3 cellular contexts compared by ENCODE assay signal in the genomic region with DNA sequence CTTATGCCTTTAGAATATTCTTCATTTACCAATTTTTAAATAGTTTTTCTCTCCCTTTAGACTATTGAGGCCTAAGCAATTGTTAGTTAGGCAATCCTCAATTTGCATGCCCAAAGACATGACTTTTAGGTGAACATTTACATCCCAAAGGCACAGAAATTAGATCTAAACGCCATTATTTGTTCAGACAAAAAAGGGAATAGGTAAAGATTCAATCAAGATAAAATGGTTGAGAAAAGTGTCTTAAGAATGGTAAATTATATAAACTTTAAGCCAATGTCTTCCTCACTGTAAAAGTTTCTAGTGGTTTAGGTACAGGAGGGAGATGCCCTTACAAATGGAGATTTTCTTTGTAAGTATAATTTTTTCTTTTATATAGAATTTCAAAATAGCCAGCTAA.
TF ChIP-seq lines count a peak whose summit lies in the region.

No MANE protein-coding gene starts in this region.

TF ChIP-seq in SK-N-SH, 30 proteins besides CTCF, POLR2A, EP300 and RAD21:
- TF ChIP-seq, protein P1, sequence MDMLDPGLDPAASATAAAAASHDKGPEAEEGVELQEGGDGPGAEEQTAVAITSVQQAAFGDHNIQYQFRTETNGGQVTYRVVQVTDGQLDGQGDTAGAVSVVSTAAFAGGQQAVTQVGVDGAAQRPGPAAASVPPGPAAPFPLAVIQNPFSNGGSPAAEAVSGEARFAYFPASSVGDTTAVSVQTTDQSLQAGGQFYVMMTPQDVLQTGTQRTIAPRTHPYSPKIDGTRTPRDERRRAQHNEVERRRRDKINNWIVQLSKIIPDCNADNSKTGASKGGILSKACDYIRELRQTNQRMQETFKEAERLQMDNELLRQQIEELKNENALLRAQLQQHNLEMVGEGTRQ (IDR thresholded peaks at IDR 0.05; ENCODE audit: borderline replicate concordance, low read depth, low read length): no peak
- no peak for TF ChIP-seq FOXM1 (IDR thresholded peaks at IDR 0.05; ENCODE audit: low read depth)
- no peak for TF ChIP-seq FOSL2 (IDR thresholded peaks at IDR 0.05; ENCODE audit: borderline replicate concordance, low read depth)
- TF ChIP-seq EZH2phosphoT487 (IDR thresholded peaks at IDR 0.05; ENCODE audit: borderline replicate concordance, low read depth): no peak
- TF ChIP-seq MXI1 (IDR thresholded peaks at IDR 0.05; ENCODE audit: low read depth, low read length): no peak

TF ChIP-seq in SK-N-SH treated with all-trans-retinoic acid at 6 μM for 48 hours, 23 proteins besides CTCF, POLR2A, EP300 and RAD21 (continues in another document):
- TF ChIP-seq OSR1 (CRISPR knock-in tag; IDR thresholded peaks at IDR 0.05): no peak
- TF ChIP-seq ZFP3 (CRISPR knock-in tag; IDR thresholded peaks at IDR 0.05): no peak
- no peak for TF ChIP-seq ZNF565 (CRISPR knock-in tag; conservative IDR thresholded peaks at IDR 0.05; ENCODE audit: low read depth)
- TF ChIP-seq ISL1 (CRISPR knock-in tag; IDR thresholded peaks at IDR 0.05): no peak
- TF ChIP-seq, protein P2, sequence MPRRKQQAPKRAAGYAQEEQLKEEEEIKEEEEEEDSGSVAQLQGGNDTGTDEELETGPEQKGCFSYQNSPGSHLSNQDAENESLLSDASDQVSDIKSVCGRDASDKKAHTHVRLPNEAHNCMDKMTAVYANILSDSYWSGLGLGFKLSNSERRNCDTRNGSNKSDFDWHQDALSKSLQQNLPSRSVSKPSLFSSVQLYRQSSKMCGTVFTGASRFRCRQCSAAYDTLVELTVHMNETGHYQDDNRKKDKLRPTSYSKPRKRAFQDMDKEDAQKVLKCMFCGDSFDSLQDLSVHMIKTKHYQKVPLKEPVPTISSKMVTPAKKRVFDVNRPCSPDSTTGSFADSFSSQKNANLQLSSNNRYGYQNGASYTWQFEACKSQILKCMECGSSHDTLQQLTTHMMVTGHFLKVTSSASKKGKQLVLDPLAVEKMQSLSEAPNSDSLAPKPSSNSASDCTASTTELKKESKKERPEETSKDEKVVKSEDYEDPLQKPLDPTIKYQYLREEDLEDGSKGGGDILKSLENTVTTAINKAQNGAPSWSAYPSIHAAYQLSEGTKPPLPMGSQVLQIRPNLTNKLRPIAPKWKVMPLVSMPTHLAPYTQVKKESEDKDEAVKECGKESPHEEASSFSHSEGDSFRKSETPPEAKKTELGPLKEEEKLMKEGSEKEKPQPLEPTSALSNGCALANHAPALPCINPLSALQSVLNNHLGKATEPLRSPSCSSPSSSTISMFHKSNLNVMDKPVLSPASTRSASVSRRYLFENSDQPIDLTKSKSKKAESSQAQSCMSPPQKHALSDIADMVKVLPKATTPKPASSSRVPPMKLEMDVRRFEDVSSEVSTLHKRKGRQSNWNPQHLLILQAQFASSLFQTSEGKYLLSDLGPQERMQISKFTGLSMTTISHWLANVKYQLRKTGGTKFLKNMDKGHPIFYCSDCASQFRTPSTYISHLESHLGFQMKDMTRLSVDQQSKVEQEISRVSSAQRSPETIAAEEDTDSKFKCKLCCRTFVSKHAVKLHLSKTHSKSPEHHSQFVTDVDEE (CRISPR knock-in tag; IDR thresholded peaks at IDR 0.05): no peak
- TF ChIP-seq, protein P3, sequence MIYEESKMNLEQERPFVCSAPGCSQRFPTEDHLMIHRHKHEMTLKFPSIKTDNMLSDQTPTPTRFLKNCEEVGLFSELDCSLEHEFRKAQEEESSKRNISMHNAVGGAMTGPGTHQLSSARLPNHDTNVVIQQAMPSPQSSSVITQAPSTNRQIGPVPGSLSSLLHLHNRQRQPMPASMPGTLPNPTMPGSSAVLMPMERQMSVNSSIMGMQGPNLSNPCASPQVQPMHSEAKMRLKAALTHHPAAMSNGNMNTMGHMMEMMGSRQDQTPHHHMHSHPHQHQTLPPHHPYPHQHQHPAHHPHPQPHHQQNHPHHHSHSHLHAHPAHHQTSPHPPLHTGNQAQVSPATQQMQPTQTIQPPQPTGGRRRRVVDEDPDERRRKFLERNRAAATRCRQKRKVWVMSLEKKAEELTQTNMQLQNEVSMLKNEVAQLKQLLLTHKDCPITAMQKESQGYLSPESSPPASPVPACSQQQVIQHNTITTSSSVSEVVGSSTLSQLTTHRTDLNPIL (CRISPR knock-in tag; IDR thresholded peaks at IDR 0.05; ENCODE audit: low read depth): no peak
- TF ChIP-seq, protein P4, sequence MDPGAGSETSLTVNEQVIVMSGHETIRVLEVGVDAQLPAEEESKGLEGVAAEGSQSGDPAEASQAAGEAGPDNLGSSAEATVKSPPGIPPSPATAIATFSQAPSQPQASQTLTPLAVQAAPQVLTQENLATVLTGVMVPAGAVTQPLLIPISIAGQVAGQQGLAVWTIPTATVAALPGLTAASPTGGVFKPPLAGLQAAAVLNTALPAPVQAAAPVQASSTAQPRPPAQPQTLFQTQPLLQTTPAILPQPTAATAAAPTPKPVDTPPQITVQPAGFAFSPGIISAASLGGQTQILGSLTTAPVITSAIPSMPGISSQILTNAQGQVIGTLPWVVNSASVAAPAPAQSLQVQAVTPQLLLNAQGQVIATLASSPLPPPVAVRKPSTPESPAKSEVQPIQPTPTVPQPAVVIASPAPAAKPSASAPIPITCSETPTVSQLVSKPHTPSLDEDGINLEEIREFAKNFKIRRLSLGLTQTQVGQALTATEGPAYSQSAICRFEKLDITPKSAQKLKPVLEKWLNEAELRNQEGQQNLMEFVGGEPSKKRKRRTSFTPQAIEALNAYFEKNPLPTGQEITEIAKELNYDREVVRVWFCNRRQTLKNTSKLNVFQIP (CRISPR knock-in tag; IDR thresholded peaks at IDR 0.05; ENCODE audit: borderline replicate concordance, low read depth): no peak
- TF ChIP-seq, protein P5, sequence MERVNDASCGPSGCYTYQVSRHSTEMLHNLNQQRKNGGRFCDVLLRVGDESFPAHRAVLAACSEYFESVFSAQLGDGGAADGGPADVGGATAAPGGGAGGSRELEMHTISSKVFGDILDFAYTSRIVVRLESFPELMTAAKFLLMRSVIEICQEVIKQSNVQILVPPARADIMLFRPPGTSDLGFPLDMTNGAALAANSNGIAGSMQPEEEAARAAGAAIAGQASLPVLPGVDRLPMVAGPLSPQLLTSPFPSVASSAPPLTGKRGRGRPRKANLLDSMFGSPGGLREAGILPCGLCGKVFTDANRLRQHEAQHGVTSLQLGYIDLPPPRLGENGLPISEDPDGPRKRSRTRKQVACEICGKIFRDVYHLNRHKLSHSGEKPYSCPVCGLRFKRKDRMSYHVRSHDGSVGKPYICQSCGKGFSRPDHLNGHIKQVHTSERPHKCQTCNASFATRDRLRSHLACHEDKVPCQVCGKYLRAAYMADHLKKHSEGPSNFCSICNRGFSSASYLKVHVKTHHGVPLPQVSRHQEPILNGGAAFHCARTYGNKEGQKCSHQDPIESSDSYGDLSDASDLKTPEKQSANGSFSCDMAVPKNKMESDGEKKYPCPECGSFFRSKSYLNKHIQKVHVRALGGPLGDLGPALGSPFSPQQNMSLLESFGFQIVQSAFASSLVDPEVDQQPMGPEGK (CRISPR knock-in tag; IDR thresholded peaks at IDR 0.05; ENCODE audit: borderline replicate concordance): no peak
- TF ChIP-seq TCF4 (CRISPR knock-in tag; IDR thresholded peaks at IDR 0.05; ENCODE audit: borderline replicate concordance): no peak
- TF ChIP-seq ZNF70 (CRISPR knock-in tag; IDR thresholded peaks at IDR 0.05): no peak
- TF ChIP-seq SNAI2 (CRISPR knock-in tag; IDR thresholded peaks at IDR 0.05): no peak
- TF ChIP-seq ZC3H10 (CRISPR knock-in tag; IDR thresholded peaks at IDR 0.05): no peak
- no peak for TF ChIP-seq ZNF8 (CRISPR knock-in tag; IDR thresholded peaks at IDR 0.05)
- no peak for TF ChIP-seq PPARA (CRISPR knock-in tag; IDR thresholded peaks at IDR 0.05; ENCODE audit: borderline replicate concordance)
- TF ChIP-seq ZFP30 (CRISPR knock-in tag; IDR thresholded peaks at IDR 0.05): no peak

TF ChIP-seq in H1, 55 proteins besides CTCF, POLR2A, EP300 and RAD21:
- TF ChIP-seq CEBPB (IDR thresholded peaks at IDR 0.05; ENCODE audit: low read depth, low read length): peak; percentile 77
- TF ChIP-seq KDM1A (IDR thresholded peaks at IDR 0.05; ENCODE audit: borderline replicate concordance, low read length): no peak
